Comparison of ENCODE assay signal across 1 cellular context in the genomic region with DNA sequence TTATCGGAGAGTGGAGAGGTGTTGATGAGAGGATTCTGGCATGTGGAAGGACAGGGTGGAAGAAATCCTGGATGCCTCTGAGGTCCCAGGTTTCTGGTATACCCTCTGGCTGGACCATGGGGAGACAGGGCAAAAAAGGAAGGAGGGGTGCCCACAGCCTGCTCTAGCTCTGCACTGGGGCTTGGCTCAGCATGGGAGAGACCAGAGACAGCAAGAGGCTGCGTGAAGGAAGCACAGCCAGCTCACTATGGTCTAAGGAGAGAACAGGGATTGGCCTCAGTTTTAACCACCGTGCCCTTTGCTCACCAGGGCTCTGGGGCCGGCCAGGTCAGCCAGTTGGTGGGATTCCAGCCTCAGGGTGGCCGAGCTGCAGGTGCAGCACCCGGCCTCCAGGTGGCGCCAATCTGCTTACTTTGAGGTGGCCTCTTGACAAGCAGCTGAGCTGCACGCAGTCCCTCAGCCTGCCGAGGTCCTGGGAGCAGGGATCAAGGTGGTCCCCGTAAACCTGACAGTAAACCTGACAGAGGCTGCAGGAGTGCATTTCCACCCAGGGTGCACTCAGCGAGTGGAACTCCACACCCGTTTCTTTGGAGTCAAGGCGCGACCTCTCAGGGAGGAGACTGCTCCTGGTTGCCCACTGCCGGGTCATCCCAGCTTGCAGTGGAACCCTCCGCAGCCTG.
TF ChIP-seq lines count a peak whose summit lies in the region.

No MANE protein-coding gene starts in this region.

TF ChIP-seq in WTC11, 78 proteins besides CTCF, POLR2A, EP300 and RAD21 (continued from another document and continues in another):
- TF ChIP-seq EMX1 (CRISPR knock-in tag; IDR thresholded peaks at IDR 0.05) (no peak), ZNF263 (CRISPR knock-in tag; IDR thresholded peaks at IDR 0.05; ENCODE audit: low read depth) (no peak), ELF4 (CRISPR knock-in tag; IDR thresholded peaks at IDR 0.05; ENCODE audit: low read depth) (no peak), RELA (CRISPR knock-in tag; IDR thresholded peaks at IDR 0.05; ENCODE audit: borderline replicate concordance) (no peak), ZNF138 (CRISPR knock-in tag; conservative IDR thresholded peaks at IDR 0.05) (peak; percentile 47; the same call in 1 of the 2 replicates), GTF2I (CRISPR knock-in tag; conservative IDR thresholded peaks at IDR 0.05) (no peak), GABPB1 (CRISPR knock-in tag; IDR thresholded peaks at IDR 0.05) (no peak), PRRX2 (CRISPR knock-in tag; IDR thresholded peaks at IDR 0.05) (no peak), JUN (CRISPR knock-in tag; IDR thresholded peaks at IDR 0.05) (no peak; the same call in 1 of the 2 replicates), ZNF416 (CRISPR knock-in tag; IDR thresholded peaks at IDR 0.05) (no peak), ZSCAN18 (CRISPR knock-in tag; IDR thresholded peaks at IDR 0.05) (no peak), SMAD4 (CRISPR knock-in tag; IDR thresholded peaks at IDR 0.05) (no peak), MAX (CRISPR knock-in tag; IDR thresholded peaks at IDR 0.05) (peak; percentile 90), ATF2 (CRISPR knock-in tag; IDR thresholded peaks at IDR 0.05; ENCODE audit: borderline replicate concordance, low read depth) (no peak), ZNF219 (CRISPR knock-in tag; IDR thresholded peaks at IDR 0.05; ENCODE audit: borderline replicate concordance) (no peak), KAT7 (CRISPR knock-in tag; IDR thresholded peaks at IDR 0.05; ENCODE audit: borderline replicate concordance) (no peak), NR3C1 (CRISPR knock-in tag; conservative IDR thresholded peaks at IDR 0.05; ENCODE audit: low read depth) (no peak), TEAD1 (CRISPR knock-in tag; IDR thresholded peaks at IDR 0.05) (0 out of 2 replicates have a peak, but pooled peaks have one; percentile 69), NFATC4 (CRISPR knock-in tag; IDR thresholded peaks at IDR 0.05) (no peak), E2F5 (CRISPR knock-in tag; IDR thresholded peaks at IDR 0.05) (no peak), SOX15 (CRISPR knock-in tag; IDR thresholded peaks at IDR 0.05) (no peak), JAZF1 (CRISPR knock-in tag; IDR thresholded peaks at IDR 0.05) (no peak), MXD4 (CRISPR knock-in tag; IDR thresholded peaks at IDR 0.05; ENCODE audit: borderline replicate concordance) (no peak), TP53 (CRISPR knock-in tag; IDR thresholded peaks at IDR 0.05) (peak; percentile 60; the same call in 1 of the 2 replicates), CBFB (CRISPR knock-in tag; IDR thresholded peaks at IDR 0.05; ENCODE audit: low read depth) (no peak), ZNF317 (CRISPR knock-in tag; IDR thresholded peaks at IDR 0.05; ENCODE audit: borderline replicate concordance, low read depth) (no peak), USF1 (CRISPR knock-in tag; IDR thresholded peaks at IDR 0.05) (0 out of 2 replicates have a peak, but pooled peaks have one; percentile 22), CREM (CRISPR knock-in tag; IDR thresholded peaks at IDR 0.05) (no peak)
- TF ChIP-seq, protein P1, sequence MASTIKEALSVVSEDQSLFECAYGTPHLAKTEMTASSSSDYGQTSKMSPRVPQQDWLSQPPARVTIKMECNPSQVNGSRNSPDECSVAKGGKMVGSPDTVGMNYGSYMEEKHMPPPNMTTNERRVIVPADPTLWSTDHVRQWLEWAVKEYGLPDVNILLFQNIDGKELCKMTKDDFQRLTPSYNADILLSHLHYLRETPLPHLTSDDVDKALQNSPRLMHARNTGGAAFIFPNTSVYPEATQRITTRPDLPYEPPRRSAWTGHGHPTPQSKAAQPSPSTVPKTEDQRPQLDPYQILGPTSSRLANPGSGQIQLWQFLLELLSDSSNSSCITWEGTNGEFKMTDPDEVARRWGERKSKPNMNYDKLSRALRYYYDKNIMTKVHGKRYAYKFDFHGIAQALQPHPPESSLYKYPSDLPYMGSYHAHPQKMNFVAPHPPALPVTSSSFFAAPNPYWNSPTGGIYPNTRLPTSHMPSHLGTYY (CRISPR knock-in tag; IDR thresholded peaks at IDR 0.05): no peak
- TF ChIP-seq, protein P2, sequence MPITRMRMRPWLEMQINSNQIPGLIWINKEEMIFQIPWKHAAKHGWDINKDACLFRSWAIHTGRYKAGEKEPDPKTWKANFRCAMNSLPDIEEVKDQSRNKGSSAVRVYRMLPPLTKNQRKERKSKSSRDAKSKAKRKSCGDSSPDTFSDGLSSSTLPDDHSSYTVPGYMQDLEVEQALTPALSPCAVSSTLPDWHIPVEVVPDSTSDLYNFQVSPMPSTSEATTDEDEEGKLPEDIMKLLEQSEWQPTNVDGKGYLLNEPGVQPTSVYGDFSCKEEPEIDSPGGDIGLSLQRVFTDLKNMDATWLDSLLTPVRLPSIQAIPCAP (CRISPR knock-in tag; IDR thresholded peaks at IDR 0.05): peak; percentile 82; the same call in 1 of the 2 replicates
- TF ChIP-seq, protein P3, sequence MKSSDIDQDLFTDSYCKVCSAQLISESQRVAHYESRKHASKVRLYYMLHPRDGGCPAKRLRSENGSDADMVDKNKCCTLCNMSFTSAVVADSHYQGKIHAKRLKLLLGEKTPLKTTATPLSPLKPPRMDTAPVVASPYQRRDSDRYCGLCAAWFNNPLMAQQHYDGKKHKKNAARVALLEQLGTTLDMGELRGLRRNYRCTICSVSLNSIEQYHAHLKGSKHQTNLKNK (CRISPR knock-in tag; IDR thresholded peaks at IDR 0.05): no peak
- TF ChIP-seq, protein P4, sequence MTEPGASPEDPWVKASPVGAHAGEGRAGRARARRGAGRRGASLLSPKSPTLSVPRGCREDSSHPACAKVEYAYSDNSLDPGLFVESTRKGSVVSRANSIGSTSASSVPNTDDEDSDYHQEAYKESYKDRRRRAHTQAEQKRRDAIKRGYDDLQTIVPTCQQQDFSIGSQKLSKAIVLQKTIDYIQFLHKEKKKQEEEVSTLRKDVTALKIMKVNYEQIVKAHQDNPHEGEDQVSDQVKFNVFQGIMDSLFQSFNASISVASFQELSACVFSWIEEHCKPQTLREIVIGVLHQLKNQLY (CRISPR knock-in tag; IDR thresholded peaks at IDR 0.05): no peak
- TF ChIP-seq, protein P5, sequence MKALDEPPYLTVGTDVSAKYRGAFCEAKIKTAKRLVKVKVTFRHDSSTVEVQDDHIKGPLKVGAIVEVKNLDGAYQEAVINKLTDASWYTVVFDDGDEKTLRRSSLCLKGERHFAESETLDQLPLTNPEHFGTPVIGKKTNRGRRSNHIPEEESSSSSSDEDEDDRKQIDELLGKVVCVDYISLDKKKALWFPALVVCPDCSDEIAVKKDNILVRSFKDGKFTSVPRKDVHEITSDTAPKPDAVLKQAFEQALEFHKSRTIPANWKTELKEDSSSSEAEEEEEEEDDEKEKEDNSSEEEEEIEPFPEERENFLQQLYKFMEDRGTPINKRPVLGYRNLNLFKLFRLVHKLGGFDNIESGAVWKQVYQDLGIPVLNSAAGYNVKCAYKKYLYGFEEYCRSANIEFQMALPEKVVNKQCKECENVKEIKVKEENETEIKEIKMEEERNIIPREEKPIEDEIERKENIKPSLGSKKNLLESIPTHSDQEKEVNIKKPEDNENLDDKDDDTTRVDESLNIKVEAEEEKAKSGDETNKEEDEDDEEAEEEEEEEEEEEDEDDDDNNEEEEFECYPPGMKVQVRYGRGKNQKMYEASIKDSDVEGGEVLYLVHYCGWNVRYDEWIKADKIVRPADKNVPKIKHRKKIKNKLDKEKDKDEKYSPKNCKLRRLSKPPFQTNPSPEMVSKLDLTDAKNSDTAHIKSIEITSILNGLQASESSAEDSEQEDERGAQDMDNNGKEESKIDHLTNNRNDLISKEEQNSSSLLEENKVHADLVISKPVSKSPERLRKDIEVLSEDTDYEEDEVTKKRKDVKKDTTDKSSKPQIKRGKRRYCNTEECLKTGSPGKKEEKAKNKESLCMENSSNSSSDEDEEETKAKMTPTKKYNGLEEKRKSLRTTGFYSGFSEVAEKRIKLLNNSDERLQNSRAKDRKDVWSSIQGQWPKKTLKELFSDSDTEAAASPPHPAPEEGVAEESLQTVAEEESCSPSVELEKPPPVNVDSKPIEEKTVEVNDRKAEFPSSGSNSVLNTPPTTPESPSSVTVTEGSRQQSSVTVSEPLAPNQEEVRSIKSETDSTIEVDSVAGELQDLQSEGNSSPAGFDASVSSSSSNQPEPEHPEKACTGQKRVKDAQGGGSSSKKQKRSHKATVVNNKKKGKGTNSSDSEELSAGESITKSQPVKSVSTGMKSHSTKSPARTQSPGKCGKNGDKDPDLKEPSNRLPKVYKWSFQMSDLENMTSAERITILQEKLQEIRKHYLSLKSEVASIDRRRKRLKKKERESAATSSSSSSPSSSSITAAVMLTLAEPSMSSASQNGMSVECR (CRISPR knock-in tag; IDR thresholded peaks at IDR 0.05; ENCODE audit: borderline replicate concordance): peak; percentile 96
- TF ChIP-seq, protein P6, sequence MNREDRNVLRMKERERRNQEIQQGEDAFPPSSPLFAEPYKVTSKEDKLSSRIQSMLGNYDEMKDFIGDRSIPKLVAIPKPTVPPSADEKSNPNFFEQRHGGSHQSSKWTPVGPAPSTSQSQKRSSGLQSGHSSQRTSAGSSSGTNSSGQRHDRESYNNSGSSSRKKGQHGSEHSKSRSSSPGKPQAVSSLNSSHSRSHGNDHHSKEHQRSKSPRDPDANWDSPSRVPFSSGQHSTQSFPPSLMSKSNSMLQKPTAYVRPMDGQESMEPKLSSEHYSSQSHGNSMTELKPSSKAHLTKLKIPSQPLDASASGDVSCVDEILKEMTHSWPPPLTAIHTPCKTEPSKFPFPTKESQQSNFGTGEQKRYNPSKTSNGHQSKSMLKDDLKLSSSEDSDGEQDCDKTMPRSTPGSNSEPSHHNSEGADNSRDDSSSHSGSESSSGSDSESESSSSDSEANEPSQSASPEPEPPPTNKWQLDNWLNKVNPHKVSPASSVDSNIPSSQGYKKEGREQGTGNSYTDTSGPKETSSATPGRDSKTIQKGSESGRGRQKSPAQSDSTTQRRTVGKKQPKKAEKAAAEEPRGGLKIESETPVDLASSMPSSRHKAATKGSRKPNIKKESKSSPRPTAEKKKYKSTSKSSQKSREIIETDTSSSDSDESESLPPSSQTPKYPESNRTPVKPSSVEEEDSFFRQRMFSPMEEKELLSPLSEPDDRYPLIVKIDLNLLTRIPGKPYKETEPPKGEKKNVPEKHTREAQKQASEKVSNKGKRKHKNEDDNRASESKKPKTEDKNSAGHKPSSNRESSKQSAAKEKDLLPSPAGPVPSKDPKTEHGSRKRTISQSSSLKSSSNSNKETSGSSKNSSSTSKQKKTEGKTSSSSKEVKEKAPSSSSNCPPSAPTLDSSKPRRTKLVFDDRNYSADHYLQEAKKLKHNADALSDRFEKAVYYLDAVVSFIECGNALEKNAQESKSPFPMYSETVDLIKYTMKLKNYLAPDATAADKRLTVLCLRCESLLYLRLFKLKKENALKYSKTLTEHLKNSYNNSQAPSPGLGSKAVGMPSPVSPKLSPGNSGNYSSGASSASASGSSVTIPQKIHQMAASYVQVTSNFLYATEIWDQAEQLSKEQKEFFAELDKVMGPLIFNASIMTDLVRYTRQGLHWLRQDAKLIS (CRISPR knock-in tag; IDR thresholded peaks at IDR 0.05; ENCODE audit: borderline replicate concordance): no peak
- TF ChIP-seq, protein P7, sequence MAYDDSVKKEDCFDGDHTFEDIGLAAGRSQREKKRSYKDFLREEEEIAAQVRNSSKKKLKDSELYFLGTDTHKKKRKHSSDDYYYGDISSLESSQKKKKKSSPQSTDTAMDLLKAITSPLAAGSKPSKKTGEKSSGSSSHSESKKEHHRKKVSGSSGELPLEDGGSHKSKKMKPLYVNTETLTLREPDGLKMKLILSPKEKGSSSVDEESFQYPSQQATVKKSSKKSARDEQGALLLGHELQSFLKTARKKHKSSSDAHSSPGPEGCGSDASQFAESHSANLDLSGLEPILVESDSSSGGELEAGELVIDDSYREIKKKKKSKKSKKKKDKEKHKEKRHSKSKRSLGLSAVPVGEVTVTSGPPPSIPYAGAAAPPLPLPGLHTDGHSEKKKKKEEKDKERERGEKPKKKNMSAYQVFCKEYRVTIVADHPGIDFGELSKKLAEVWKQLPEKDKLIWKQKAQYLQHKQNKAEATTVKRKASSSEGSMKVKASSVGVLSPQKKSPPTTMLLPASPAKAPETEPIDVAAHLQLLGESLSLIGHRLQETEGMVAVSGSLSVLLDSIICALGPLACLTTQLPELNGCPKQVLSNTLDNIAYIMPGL (CRISPR knock-in tag; IDR thresholded peaks at IDR 0.05): no peak; the same call in 1 of the 2 replicates
